In genomic region chr3:69013256-69014021, GRCh38 we compare ENCODE assay signal across 8 cellular contexts. TPM values are rescaled to one million over a fixed set of nuclear protein-coding genes. Genes with fewer than 3 reads are reported as not detected.
DNase-seq lines count a peak whose midpoint lies in the region; TF ChIP-seq lines count a peak whose summit lies in the region.

Gene EOGT, minus strand, starts transcription at chr3:69013684. Its CDS starts 3,838 bp downstream, at chr3:69009846.

- peak in 1 of 2 donors; percentile 44 for TF ChIP-seq POLR2A in tibial nerve (IDR thresholded peaks at IDR 0.05)

- H3K4me3 ChIP-seq in GM23248, result peak within 1 kb of the TSS; percentile 81
- H3K4me3 ChIP-seq in parathyroid adenoma (ENCODE audit: low read depth, low read length), result peak within 1 kb of the TSS; percentile 71
- peak within 1 kb of the TSS; percentile 58 to 94 (median 78) for H3K4me3 ChIP-seq in tibial nerve

- H3K27ac Mint-ChIP-seq in activated naive CD8-positive, alpha-beta T cell, result peak within 1 kb of the TSS; percentile 80
- H3K27ac Mint-ChIP-seq in glutamatergic neuron (ENCODE audit: unreplicated experiment), result peak within 1 kb of the TSS; percentile 83

- no peaks in the 10 kb centered on the region for H3K9me2 ChIP-seq in GM23248 (ENCODE audit: insufficient read depth)

- in situ Hi-C loops in GM23248 (cut with MboI), result no loop called here

- H3K4me2 ChIP-seq in GM23248 (ENCODE audit: unreplicated experiment) (peak within 1 kb of the TSS; percentile 93), parathyroid adenoma (ENCODE audit: low read length) (peak within 1 kb of the TSS; percentile 86)

- H3K36me3 ChIP-seq in GM23248 (ENCODE audit: low read depth) (peaks cover 17% of the 10 kb centered on the region), parathyroid adenoma (ENCODE audit: control insufficient read depth, insufficient read depth, low read length) (no peaks in the 10 kb centered on the region), tibial nerve (peaks cover 0 to 16% (median 0%) of the 10 kb centered on the region in 3 donors)

- 1% methylated on average over 58 to 61 of the region's 95 CpGs for WGBS in GM23248 (ENCODE audit: low coverage in 1 of 2, low lambda C conversion rate in 2 of 2, missing lambda C conversion rate in 2 of 2), 2 experiments
- 1% methylated on average over 68 to 73 of the region's 95 CpGs for WGBS in tibial nerve, 2 donors

- no peaks in the 10 kb centered on the region for H4K20me1 ChIP-seq in GM23248 (ENCODE audit: insufficient read depth)

- peak within 1 kb of the TSS; percentile 95 for H3K9ac ChIP-seq in GM23248
- H3K9ac ChIP-seq in parathyroid adenoma, result peak within 1 kb of the TSS; percentile 28

- peaks cover 64% of the 10 kb centered on the region for H3F3A ChIP-seq in GM23248 (ENCODE audit: insufficient read depth)

- DNase-seq in GM04503 (ENCODE audit: low read depth), result peak; percentile 36
- DNase-seq in GM23248, result peak; percentile 91
- DNase-seq in Kasumi-1 (lab: John Stamatoyannopoulos, UW), result peak; percentile 62 to 73
- DNase-seq in SKM-1 treated with dmso at 0.1 percent for 144 hours (lab: John Stamatoyannopoulos, UW; ENCODE audit: unreplicated experiment), result peak; percentile 75
- peak; percentile 89 for DNase-seq in glutamatergic neuron
- peak; percentile 79 to 82 for DNase-seq in tibial nerve (ENCODE audit: low spot score in 2 of 2)

- H3K4me1 ChIP-seq in GM23248 (ENCODE audit: insufficient read depth) (peaks cover 51% of the 10 kb centered on the region), parathyroid adenoma (peaks cover 7% of the 10 kb centered on the region), tibial nerve (peaks cover 0 to 40% (median 4%) of the 10 kb centered on the region in 4 donors)

- peak in 1 of 2 donors; percentile 67 for TF ChIP-seq EP300 in tibial nerve (IDR thresholded peaks at IDR 0.05)

- H3K9me3 ChIP-seq in GM23248 (ENCODE audit: low read depth) (no peaks in the 10 kb centered on the region), parathyroid adenoma (ENCODE audit: control insufficient read depth, low read length) (no peaks in the 10 kb centered on the region), tibial nerve (no peaks in the 10 kb centered on the region)

- H2AFZ ChIP-seq in GM23248 (peak within 1 kb of the TSS; percentile 73), parathyroid adenoma (peak within 1 kb of the TSS; percentile 90)

- TF ChIP-seq CTCF in glutamatergic neuron (IDR thresholded peaks at IDR 0.05; ENCODE audit: partially characterized antibody, unreplicated experiment), result peak; percentile 57
- peak; percentile 81 for TF ChIP-seq CTCF in parathyroid adenoma (IDR thresholded peaks at IDR 0.05)
- TF ChIP-seq CTCF in tibial nerve (IDR thresholded peaks at IDR 0.05), result peak; percentile 58 to 81 (median 65)

- peaks cover 2% of the 10 kb centered on the region for H3K36me3 Mint-ChIP-seq in activated naive CD8-positive, alpha-beta T cell
- no peaks in the 10 kb centered on the region for H3K36me3 Mint-ChIP-seq in glutamatergic neuron (ENCODE audit: unreplicated experiment)

- H3K27ac ChIP-seq in GM23248 (peak within 1 kb of the TSS; percentile 95), parathyroid adenoma (peak within 1 kb of the TSS; percentile 87), tibial nerve (peak within 1 kb of the TSS; percentile 89 to 98 (median 90))

- peaks cover 21% of the 10 kb centered on the region for H3K4me1 Mint-ChIP-seq in activated naive CD8-positive, alpha-beta T cell (ENCODE audit: low read depth)
- H3K4me1 Mint-ChIP-seq in glutamatergic neuron (ENCODE audit: low read depth, unreplicated experiment), result peaks cover 10% of the 10 kb centered on the region

- no peaks in the 10 kb centered on the region for H3K27me3 Mint-ChIP-seq in activated naive CD8-positive, alpha-beta T cell
- no peaks in the 10 kb centered on the region for H3K27me3 Mint-ChIP-seq in glutamatergic neuron (ENCODE audit: unreplicated experiment)

- H3K9me3 Mint-ChIP-seq in activated naive CD8-positive, alpha-beta T cell (ENCODE audit: low read depth), result no peaks in the 10 kb centered on the region
- peaks cover 7% of the 10 kb centered on the region for H3K9me3 Mint-ChIP-seq in glutamatergic neuron (ENCODE audit: unreplicated experiment)

- H3K27me3 ChIP-seq in GM23248 (replicated peaks; ENCODE audit: insufficient read depth) (no peaks in the 10 kb centered on the region), parathyroid adenoma (ENCODE audit: control insufficient read depth, insufficient read depth, low read length) (no peaks in the 10 kb centered on the region), tibial nerve (no peaks in the 10 kb centered on the region)

- H3K79me2 ChIP-seq in GM23248 (ENCODE audit: insufficient read depth) (peaks cover 59% of the 10 kb centered on the region), parathyroid adenoma (no peaks in the 10 kb centered on the region)

- peak within 1 kb of the TSS; percentile 87 for H3K4me3 Mint-ChIP-seq in activated naive CD8-positive, alpha-beta T cell
- H3K4me3 Mint-ChIP-seq in glutamatergic neuron (ENCODE audit: unreplicated experiment), result peak within 1 kb of the TSS; percentile 94

RNA-seq across cellular contexts. Expression of gene EOGT, which starts in this region (rescaled TPM):
- total RNA-seq in GM23248 (2014; rRNA removed; shearing (Covaris generic)), result 42.4 and 47.7 TPM in 2 replicates
- 29.3 and 31.6 TPM in 2 replicates for polyA plus RNA-seq in GM23248 (2016; fragmentation: Nextera tagmentation; extraction: Ambion mirVana)
- 17.2 TPM for total RNA-seq in glutamatergic neuron (ENCODE audit: unreplicated experiment)
- total RNA-seq in tibial nerve, result 10 to 100 TPM; 27.2 to 55.9 (median 37.1) TPM

Comparison
In these comparisons a context has a peak if more than half of its experiments do, and no peak if none do; other contexts are left out.
1. Peak in every context shown above with its lines: DNase-seq, H3K4me3 ChIP-seq and H3K27ac ChIP-seq.
2. DNase-seq: peak in every context shown above with its lines; median percentile 91 in GM23248; 89 in glutamatergic neuron; 80 in tibial nerve; 75 in SKM-1 treated with dmso at 0.1 percent for 144 hours; 68 in Kasumi-1; 36 in GM04503.